In the genomic region with DNA sequence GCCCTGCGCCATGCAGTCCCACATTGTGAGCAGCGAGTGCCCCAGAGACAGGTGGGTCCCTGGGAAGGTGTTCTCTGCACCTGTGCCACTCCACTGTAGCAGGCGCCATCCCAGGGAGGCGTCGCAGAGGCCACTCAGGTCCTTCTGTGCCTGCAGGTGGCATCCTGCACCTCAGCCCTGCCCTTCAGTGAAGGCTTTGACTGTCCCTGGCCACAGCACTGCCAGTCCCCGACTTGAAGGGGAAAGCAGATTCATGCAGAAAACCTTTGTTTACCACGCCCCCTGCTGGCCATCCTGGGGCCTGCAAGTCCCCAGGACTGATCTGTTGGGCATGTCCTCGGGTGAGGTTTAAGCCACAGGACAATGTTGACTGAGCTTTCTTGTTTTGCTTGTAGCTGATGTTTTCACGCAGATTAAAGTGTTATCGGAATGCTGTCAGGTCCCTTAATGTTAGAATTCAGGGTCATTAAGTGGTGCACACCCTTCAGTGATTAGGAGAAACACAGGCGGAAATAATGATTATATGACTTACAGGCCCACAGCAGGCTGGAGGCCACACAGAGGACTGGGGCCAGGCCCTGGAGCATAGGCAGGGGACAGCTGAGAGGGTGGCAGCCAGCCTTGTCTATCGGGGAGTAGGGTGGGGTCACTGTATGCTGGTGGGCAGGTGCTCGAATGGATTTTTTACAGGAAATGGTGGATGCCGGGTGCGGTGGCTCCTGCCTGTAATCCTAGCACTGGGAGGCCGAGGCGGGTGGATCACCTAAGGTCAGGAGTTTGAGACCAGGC, we compare ENCODE assay signal across 8 cellular contexts. TPM values are rescaled to one million over a fixed set of nuclear protein-coding genes. Genes with fewer than 3 reads are reported as not detected.
A peak's percentile ranks its signal among the peaks of the same experiment; 100 is the strongest.
DNase-seq lines count a peak whose midpoint lies in the region; ATAC-seq and TF ChIP-seq lines count a peak whose summit lies in the region.

No MANE protein-coding gene starts in this region.

- peaks cover 0 to 14% (median 0%) of the 10 kb centered on the region in 4 donors for H3K4me1 ChIP-seq in right lobe of liver

- peak; percentile 94 to 100 (median 98) for TF ChIP-seq CTCF in right lobe of liver (IDR thresholded peaks at IDR 0.05)

- intact Hi-C loops in right lobe of liver (cut with DNase I): loop anchor here in 1 of 2 donors (5.0 kb wide), 1 partner anchor 34 kb away; no protein-coding TSS in a partner anchor

- no peaks in the 10 kb centered on the region for H3K27me3 ChIP-seq in right lobe of liver

- H3K4me3 ChIP-seq in right lobe of liver: no peak overlapping the region

- WGBS in right lobe of liver (ENCODE audit: insufficient coverage, low coverage, low lambda C conversion rate, missing lambda C conversion rate): 48% methylated on average over 12 of the region's 17 CpGs

- TF ChIP-seq POLR2A in right lobe of liver (IDR thresholded peaks at IDR 0.05): no peak

- H3K27ac ChIP-seq in right lobe of liver: peak overlapping the region in 2 of 3 donors; percentile 10 to 24

- peaks cover 0 to 3% (median 0%) of the 10 kb centered on the region in 4 donors for H3K36me3 ChIP-seq in right lobe of liver

- no peaks in the 10 kb centered on the region for H3K9me3 ChIP-seq in right lobe of liver

- DNase-seq in CD1c-positive myeloid dendritic cell (ENCODE audit: extremely low spot score) (peak; percentile 93), HCEC 1CT (peak; percentile 54), NCI-H526 (lab: John Stamatoyannopoulos, UW) (peak; percentile 76 to 89), dedifferentiated amniotic fluid mesenchymal stem cell (ENCODE audit: extremely low spot score) (peak; percentile 67), right lobe of liver (peak; percentile 88 to 91 (median 89))
- DNase-seq in activated CD4-positive, alpha-beta T cell treated with anti-CD3 and anti-CD28 coated beads, Interleukin-2, amount 50 U/mL, for 4 hours: peak; percentile 90 to 92
- DNase-seq in stimulated activated CD4-positive, alpha-beta T cell treated with anti-CD3 and anti-CD28 coated beads, TNF-alpha, amount 100 ng/mL, for 4 hours (ENCODE audit: low read depth in 3 of 3): peak; percentile 78 to 92 (median 87)

- ATAC-seq in right lobe of liver (peak; percentile 73 to 80 (median 76)), HG02571 (IDR thresholded peaks at IDR 0.05; ENCODE audit: unreplicated experiment) (no peak)

RNA-seq across cellular contexts. Expression of a gene that starts 5.0 kb away (rescaled TPM):
- total RNA-seq in right lobe of liver: 1 to 10 TPM; 2.2 to 5.7 (median 4.8) TPM

RNA-seq across cellular contexts. Expression of a gene that starts 5.2 kb away (rescaled TPM):
- total RNA-seq in right lobe of liver: 10 to 100 TPM; 13.8 to 51.0 (median 25.4) TPM

RNA-seq across cellular contexts. Expression of a gene that starts 14.2 kb away (rescaled TPM):
- 10 to 100 TPM; 13.1 to 30.8 (median 14.7) TPM for total RNA-seq in right lobe of liver

RNA-seq across cellular contexts. Expression of a gene that starts 42.2 kb away (rescaled TPM):
- total RNA-seq in right lobe of liver: 1 to 10 TPM in 2 of 6 experiments, under 1 TPM in 4; 0.56 to 3.5 (median 0.74) TPM
